ENCODE assay signal across 29 cellular contexts in genomic region chr7:32930378-32930777, GRCh38.
"Had no signal": no experiment of that assay in that cellular context is flagged by ENCODE, and none has a peak within 500 bp of the region (broad histone marks: within the 10 kb centered on the region; RNA-seq: fewer than 3 reads in every experiment).

No MANE protein-coding gene starts in this region.

- H3K4me3 Mint-ChIP-seq: activated CD4-positive, alpha-beta memory T cell treated with anti-CD3 and anti-CD28 coated beads, Interleukin-2, amount 10 ng/mL, durations not matched to agents 7 days and 5 days; activated CD4-positive, alpha-beta T cell treated with anti-CD3 and anti-CD28 coated beads for 36 hours; activated CD4-positive, alpha-beta T cell treated with anti-CD3 and anti-CD28 coated beads, Interleukin-2, amount 10 ng/mL, durations not matched to agents 24 days and 14 days; activated naive CD4-positive, alpha-beta T cell treated with anti-CD3 and anti-CD28 coated beads, Interleukin-2, amount 10 ng/mL, durations not matched to agents 7 days and 5 days; activated naive CD8-positive, alpha-beta T cell treated with anti-CD3 and anti-CD28 coated beads, Interleukin-2, amount 10 ng/mL, durations not matched to agents 7 days and 5 days; activated T-cell treated with anti-CD3 and anti-CD28 coated beads, Interleukin-2, amount 50 U/mL, for 24 hours; activated T-cell treated with anti-CD3 and anti-CD28 coated beads, Interleukin-2, amount 50 U/mL, for 72 hours; brain had no signal

- H3K36me3 Mint-ChIP-seq: activated naive CD4-positive, alpha-beta T cell treated with anti-CD3 and anti-CD28 coated beads, Interleukin-2, amount 10 ng/mL, durations not matched to agents 7 days and 5 days had no signal

- H3K4me3 ChIP-seq: ascending aorta, breast epithelium, cardiac muscle cell, colonic mucosa, esophagus squamous epithelium, gastroesophageal sphincter had no signal

- ATAC-seq: activated CD4-positive, alpha-beta T cell treated with anti-CD3 and anti-CD28 coated beads for 36 hours; activated naive CD4-positive, alpha-beta T cell treated with anti-CD3 and anti-CD28 coated beads, Interleukin-2, amount 50 U/mL, for 72 hours; activated T-cell treated with anti-CD3 and anti-CD28 coated beads, Interleukin-2, amount 50 U/mL, for 72 hours; gastroesophageal sphincter had no signal

- H3K4me1 ChIP-seq: ascending aorta, breast epithelium, colonic mucosa had no signal

- H3K27me3 ChIP-seq: ascending aorta, breast epithelium, cardiac muscle cell, colonic mucosa, esophagus squamous epithelium, gastroesophageal sphincter had no signal

- H3K36me3 ChIP-seq: breast epithelium, cardiac muscle cell, colonic mucosa had no signal

- H3K27me3 Mint-ChIP-seq: activated CD4-positive, alpha-beta memory T cell treated with anti-CD3 and anti-CD28 coated beads, Interleukin-2, amount 10 ng/mL, durations not matched to agents 7 days and 5 days; activated CD4-positive, alpha-beta T cell treated with anti-CD3 and anti-CD28 coated beads for 36 hours; activated CD4-positive, alpha-beta T cell treated with anti-CD3 and anti-CD28 coated beads, Interleukin-2, amount 10 ng/mL, durations not matched to agents 24 days and 14 days; activated naive CD4-positive, alpha-beta T cell treated with anti-CD3 and anti-CD28 coated beads, Interleukin-2, amount 10 ng/mL, durations not matched to agents 7 days and 5 days; activated T-cell treated with anti-CD3 and anti-CD28 coated beads, Interleukin-2, amount 50 U/mL, for 24 hours; brain had no signal

- H3K9me3 Mint-ChIP-seq: activated CD4-positive, alpha-beta memory T cell treated with anti-CD3 and anti-CD28 coated beads, Interleukin-2, amount 10 ng/mL, durations not matched to agents 7 days and 5 days; activated CD4-positive, alpha-beta T cell treated with anti-CD3 and anti-CD28 coated beads, Interleukin-2, amount 10 ng/mL, durations not matched to agents 24 days and 14 days; activated naive CD4-positive, alpha-beta T cell treated with anti-CD3 and anti-CD28 coated beads, Interleukin-2, amount 10 ng/mL, durations not matched to agents 7 days and 5 days; activated naive CD4-positive, alpha-beta T cell treated with anti-CD3 and anti-CD28 coated beads, Interleukin-2, amount 50 U/mL, for 72 hours; activated naive CD8-positive, alpha-beta T cell treated with anti-CD3 and anti-CD28 coated beads, Interleukin-2, amount 10 ng/mL, durations not matched to agents 7 days and 5 days; activated T-cell treated with anti-CD3 and anti-CD28 coated beads, Interleukin-2, amount 50 U/mL, for 24 hours; activated T-cell treated with anti-CD3 and anti-CD28 coated beads, Interleukin-2, amount 50 U/mL, for 72 hours; brain had no signal

- H3K27ac ChIP-seq: ascending aorta, breast epithelium, cardiac muscle cell, colonic mucosa, epithelial cell of prostate, esophagus squamous epithelium, gastroesophageal sphincter had no signal

- FAIRE-seq: endometrium, endothelial cell of umbilical vein had no signal

- H3K27ac Mint-ChIP-seq: activated CD4-positive, alpha-beta memory T cell treated with anti-CD3 and anti-CD28 coated beads, Interleukin-2, amount 10 ng/mL, durations not matched to agents 7 days and 5 days; activated CD4-positive, alpha-beta T cell treated with anti-CD3 and anti-CD28 coated beads for 36 hours; activated CD4-positive, alpha-beta T cell treated with anti-CD3 and anti-CD28 coated beads, Interleukin-2, amount 10 ng/mL, durations not matched to agents 24 days and 14 days; activated naive CD4-positive, alpha-beta T cell treated with anti-CD3 and anti-CD28 coated beads, Interleukin-2, amount 10 ng/mL, durations not matched to agents 7 days and 5 days; activated naive CD4-positive, alpha-beta T cell treated with anti-CD3 and anti-CD28 coated beads, Interleukin-2, amount 50 U/mL, for 72 hours; activated naive CD8-positive, alpha-beta T cell treated with anti-CD3 and anti-CD28 coated beads, Interleukin-2, amount 10 ng/mL, durations not matched to agents 7 days and 5 days; activated T-cell treated with anti-CD3 and anti-CD28 coated beads, Interleukin-2, amount 50 U/mL, for 24 hours; activated T-cell treated with anti-CD3 and anti-CD28 coated beads, Interleukin-2, amount 50 U/mL, for 72 hours had no signal

- H3K4me1 Mint-ChIP-seq: activated CD4-positive, alpha-beta memory T cell treated with anti-CD3 and anti-CD28 coated beads, Interleukin-2, amount 10 ng/mL, durations not matched to agents 7 days and 5 days; activated CD4-positive, alpha-beta T cell treated with anti-CD3 and anti-CD28 coated beads for 36 hours; activated CD4-positive, alpha-beta T cell treated with anti-CD3 and anti-CD28 coated beads, Interleukin-2, amount 10 ng/mL, durations not matched to agents 24 days and 14 days; activated naive CD4-positive, alpha-beta T cell treated with anti-CD3 and anti-CD28 coated beads, Interleukin-2, amount 10 ng/mL, durations not matched to agents 7 days and 5 days; activated naive CD8-positive, alpha-beta T cell treated with anti-CD3 and anti-CD28 coated beads, Interleukin-2, amount 10 ng/mL, durations not matched to agents 7 days and 5 days had no signal

- DNase-seq: activated CD4-positive, alpha-beta memory T cell treated with anti-CD3 and anti-CD28 coated beads, Interleukin-2, amount 10 ng/mL, durations not matched to agents 7 days and 5 days; activated CD4-positive, alpha-beta T cell treated with anti-CD3 and anti-CD28 coated beads for 36 hours; activated CD4-positive, alpha-beta T cell treated with anti-CD3 and anti-CD28 coated beads, Interleukin-2, amount 10 ng/mL, durations not matched to agents 24 days and 14 days; activated CD4-positive, alpha-beta T cell treated with anti-CD3 and anti-CD28 coated beads, Interleukin-2, amount 50 U/mL, for 4 hours; activated CD4-positive, CD25-positive, alpha-beta regulatory T cell; activated CD4-positive, CD25-positive, alpha-beta regulatory T cell treated with anti-CD3 and anti-CD28 coated beads, Interleukin-2, amount 50 U/mL, for 72 hours; activated CD8-positive, alpha-beta memory T cell treated with anti-CD3 and anti-CD28 coated beads, Interleukin-2, amount 50 U/mL, for 48 hours; activated gamma-delta T cell; activated naive CD4-positive, alpha-beta T cell; activated naive CD4-positive, alpha-beta T cell treated with anti-CD3 and anti-CD28 coated beads, Interleukin-2, amount 10 ng/mL, durations not matched to agents 7 days and 5 days; activated naive CD8-positive, alpha-beta T cell treated with anti-CD3 and anti-CD28 coated beads, Interleukin-2, amount 10 ng/mL, durations not matched to agents 7 days and 5 days; activated T-cell treated with anti-CD3 and anti-CD28 coated beads for 4 hours; activated T-cell treated with anti-CD3 and anti-CD28 coated beads, Interleukin-2, amount 50 U/mL, for 24 hours; activated T-cell treated with anti-CD3 and anti-CD28 coated beads, Interleukin-2, amount 50 U/mL, for 72 hours; central memory CD4-positive, alpha-beta T cell; cerebellar nuclear complex; colonic mucosa; effector CD8-positive, alpha-beta T cell; esophagus squamous epithelium; T-helper 2 cell had no signal

- H3K9me3 ChIP-seq: ascending aorta, breast epithelium, colonic mucosa, esophagus squamous epithelium, gastroesophageal sphincter had no signal
